Comparison of ENCODE assay signal across 8 cellular contexts in the genomic region with DNA sequence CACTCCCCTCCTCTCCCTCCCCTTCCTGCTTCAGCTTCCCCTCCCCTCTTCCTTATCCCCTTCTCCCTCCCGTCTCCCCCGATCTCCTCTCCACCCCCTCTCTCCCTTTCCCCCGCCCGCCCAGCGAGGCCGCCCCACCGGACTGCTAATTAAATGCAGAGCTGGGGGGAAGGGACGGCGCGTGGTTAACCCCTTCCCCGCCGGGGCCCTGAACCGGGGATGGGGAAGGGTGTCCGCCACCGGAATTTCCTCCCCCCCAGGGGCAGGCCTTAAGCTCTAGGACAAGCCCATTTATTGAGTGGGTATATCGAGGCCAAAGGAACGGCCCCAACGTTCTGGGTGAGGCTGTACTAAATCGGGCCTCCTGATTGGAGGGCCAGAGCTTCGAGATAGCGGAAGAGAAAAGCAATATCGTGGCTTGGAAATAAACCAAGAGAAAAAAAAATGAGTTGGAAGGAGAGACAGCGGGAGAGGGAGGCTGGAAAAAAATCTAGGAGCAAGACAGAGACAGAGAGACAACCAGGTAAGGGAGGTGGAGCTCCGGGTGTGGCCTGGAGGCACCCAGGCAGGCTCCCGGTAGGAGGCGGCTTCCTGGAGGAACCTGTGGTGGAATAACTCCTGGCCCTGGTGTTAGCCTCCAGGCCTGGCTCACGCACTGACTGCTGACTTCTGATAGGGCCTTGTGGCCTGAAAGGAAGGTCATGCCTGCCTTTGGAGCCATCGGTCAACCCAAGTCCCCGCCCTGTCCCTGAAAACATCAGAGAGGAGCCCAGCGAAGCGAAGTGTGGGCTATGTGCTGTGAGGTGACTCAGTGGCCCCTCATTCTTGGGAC. TPM values are rescaled to one million over a fixed set of nuclear protein-coding genes. Genes with fewer than 3 reads are reported as not detected.
A peak's percentile ranks its signal among the peaks of the same experiment; 100 is the strongest.
DNase-seq lines count a peak whose midpoint lies in the region; ATAC-seq and TF ChIP-seq lines count a peak whose summit lies in the region.

No MANE protein-coding gene starts in this region.

- TF ChIP-seq POLR2A in Peyer's patch (IDR thresholded peaks at IDR 0.05), result peak; percentile 40 to 43

- ATAC-seq in GM21367 (IDR thresholded peaks at IDR 0.05; ENCODE audit: unreplicated experiment), result no peak
- no peak for ATAC-seq in GM21381 (IDR thresholded peaks at IDR 0.05; ENCODE audit: unreplicated experiment)

- in situ Hi-C loops in brain microvascular endothelial cell (cut with HindIII; ENCODE audit: low pct_ligation_motif_present, low sequenced_read_pairs), result no loop called here

- peak overlapping the region; percentile 93 to 99 (median 99) for H3K27ac ChIP-seq in Peyer's patch
- H3K27ac ChIP-seq in brain microvascular endothelial cell, result peak overlapping the region; percentile 96

- H3K9me3 ChIP-seq in Peyer's patch, result no peaks in the 10 kb centered on the region
- H3K9me3 ChIP-seq in iPS-15b (ENCODE audit: control insufficient read depth, insufficient read depth, low read length), result no peaks in the 10 kb centered on the region

- peak overlapping the region; percentile 26 for H3K9ac ChIP-seq in iPS-15b (ENCODE audit: low read depth, low read length)

- POLR2A ChIA-PET in BJ (lab: Charles Lee), result interaction anchor here (0.6 to 2.4 kb wide), 3 partner anchors 10 to 13 kb away, joined by 6 to 41 read pairs (median 9); partner anchors contain the start of gene JUND

- CTCF ChIA-PET in BJ (lab: Yijun Ruan, JAX), result interaction anchor here (1.2 to 6.5 kb wide), 4 partner anchors 8 to 39 kb away, joined by 3 to 48 read pairs (median 4); partner anchors contain the start of gene JUND

- peak overlapping the region; percentile 63 for H3K4me3 ChIP-seq in BJ (ENCODE audit: low read depth, low read length)
- H3K4me3 ChIP-seq in H7 (ENCODE audit: insufficient read depth, low read depth, low read length), result peak overlapping the region; percentile 79
- peak overlapping the region; percentile 58 to 81 (median 74) for H3K4me3 ChIP-seq in Peyer's patch
- H3K4me3 ChIP-seq in brain microvascular endothelial cell (ENCODE audit: low read depth, low read length), result peak overlapping the region; percentile 65
- peak overlapping the region; percentile 77 for H3K4me3 ChIP-seq in iPS-15b (ENCODE audit: low read depth, low read length)
- H3K4me3 ChIP-seq in retinal pigment epithelial cell (ENCODE audit: low read length), result peak overlapping the region; percentile 60

- TF ChIP-seq CTCF in BJ (IDR thresholded peaks at IDR 0.05; ENCODE audit: insufficient read depth, low read depth, low read length) (no peak), Peyer's patch (IDR thresholded peaks at IDR 0.05) (peak in 3 of 6 experiments; percentile 16 to 28 (median 19)), brain microvascular endothelial cell (IDR thresholded peaks at IDR 0.05; ENCODE audit: low read depth, low read length, missing control alignments) (peak; percentile 6), retinal pigment epithelial cell (conservative IDR thresholded peaks at IDR 0.05; ENCODE audit: low read depth, low read length) (no peak)

- H3K4me1 ChIP-seq in Peyer's patch (peaks cover 4 to 35% (median 19%) of the 10 kb centered on the region in 4 donors), iPS-15b (ENCODE audit: control insufficient read depth, insufficient read depth, low read length) (peaks cover 15% of the 10 kb centered on the region)

- no peaks in the 10 kb centered on the region for H3K27me3 ChIP-seq in BJ (ENCODE audit: control insufficient read depth, insufficient read depth, low read length)
- H3K27me3 ChIP-seq in H7 (ENCODE audit: control insufficient read depth, insufficient read depth, low read length), result no peaks in the 10 kb centered on the region
- no peaks in the 10 kb centered on the region for H3K27me3 ChIP-seq in Peyer's patch
- no peaks in the 10 kb centered on the region for H3K27me3 ChIP-seq in brain microvascular endothelial cell (replicated peaks)
- no peaks in the 10 kb centered on the region for H3K27me3 ChIP-seq in iPS-15b (ENCODE audit: control insufficient read depth, insufficient read depth, low read length)

- no peaks in the 10 kb centered on the region for H3K36me3 ChIP-seq in BJ (ENCODE audit: control insufficient read depth, insufficient read depth, low read length)
- H3K36me3 ChIP-seq in H7 (replicated peaks; ENCODE audit: control insufficient read depth, insufficient read depth, low read length), result no peaks in the 10 kb centered on the region
- no peaks in the 10 kb centered on the region for H3K36me3 ChIP-seq in Peyer's patch
- no peaks in the 10 kb centered on the region for H3K36me3 ChIP-seq in brain microvascular endothelial cell (replicated peaks)
- H3K36me3 ChIP-seq in iPS-15b (ENCODE audit: control insufficient read depth, insufficient read depth, low read length), result no peaks in the 10 kb centered on the region

- DNase-seq in BJ (ENCODE audit: low read depth), result no peak
- peak; percentile 99 for DNase-seq in H7
- peak; percentile 68 to 85 (median 80) for DNase-seq in Peyer's patch
- DNase-seq in brain microvascular endothelial cell, result peak; percentile 52
- DNase-seq in retinal pigment epithelial cell (ENCODE audit: low read depth), result no peak

RNA-seq across cellular contexts. Expression of gene JUND, which starts 11.6 kb away (rescaled TPM):
- 92.0 and 124 TPM in 2 replicates for polyA plus RNA-seq in BJ (2011; rRNA removed)
- polyA minus RNA-seq in BJ (2011; rRNA and poly(A)+ RNA removed), result 29.6 and 35.4 TPM in 2 replicates
- 173 and 181 TPM in 2 replicates for total RNA-seq in H7 (2014; rRNA removed; shearing (Covaris generic))
- 100 to 1,000 TPM; 629 to 753 (median 680) TPM for total RNA-seq in Peyer's patch

RNA-seq across cellular contexts. Expression of gene IQCN, which starts 18.8 kb away (rescaled TPM):
- polyA plus RNA-seq in BJ (2011; rRNA removed), result 0.82 and 1.5 TPM in 2 replicates
- polyA minus RNA-seq in BJ (2011; rRNA and poly(A)+ RNA removed), result 1.5 and 2.4 TPM in 2 replicates
- 0.55 and 0.76 TPM in 2 replicates for total RNA-seq in H7 (2014; rRNA removed; shearing (Covaris generic))
- total RNA-seq in Peyer's patch, result 10 to 100 TPM in 2 of 4 donors, 1 to 10 TPM in 2; 7.4 to 40.2 (median 17.0) TPM

RNA-seq across cellular contexts. Expression of gene LSM4, which starts 29.9 kb away (rescaled TPM):
- 94.7 and 99.8 TPM in 2 replicates for polyA plus RNA-seq in BJ (2011; rRNA removed)
- polyA minus RNA-seq in BJ (2011; rRNA and poly(A)+ RNA removed), result 20.3 and 29.5 TPM in 2 replicates
- 787 and 838 TPM in 2 replicates for total RNA-seq in H7 (2014; rRNA removed; shearing (Covaris generic))
- 100 to 1,000 TPM; 102 to 193 (median 178) TPM for total RNA-seq in Peyer's patch

RNA-seq across cellular contexts. Expression of gene PGPEP1, which starts 47.4 kb away (rescaled TPM):
- polyA plus RNA-seq in BJ (2011; rRNA removed), result 30.7 and 32.2 TPM in 2 replicates
- 58.0 and 104 TPM in 2 replicates for polyA minus RNA-seq in BJ (2011; rRNA and poly(A)+ RNA removed)
- 11.5 and 13.6 TPM in 2 replicates for total RNA-seq in H7 (2014; rRNA removed; shearing (Covaris generic))
- total RNA-seq in Peyer's patch, result 100 to 1,000 TPM in 1 of 4 donors, 10 to 100 TPM in 3; 45.4 to 138 (median 89.2) TPM

Comparison
In these comparisons a context has a peak if more than half of its experiments do, and no peak if none do; other contexts are left out.
1. DNase-seq: peak in H7 (single experiment), Peyer's patch (3 of 3) and brain microvascular endothelial cell (single experiment); none in BJ (single experiment) and retinal pigment epithelial cell (single experiment).
2. Peak in every context shown above with its lines, with median percentiles within 50 percentile points of each other: H3K4me3 ChIP-seq.